In genomic region chr7:118944271-118944670, GRCh38 we compare ENCODE assay signal across 3 cellular contexts.
TF ChIP-seq lines count a peak whose summit lies in the region.

No MANE protein-coding gene starts in this region.

TF ChIP-seq in HepG2, 621 proteins besides CTCF, POLR2A, EP300 and RAD21:
- TF ChIP-seq MAFK (conservative IDR thresholded peaks at IDR 0.05 in 1 of 2, IDR thresholded peaks at IDR 0.05 in 1 of 2; ENCODE audit: low read length in 2 of 2) (no peak), ZSCAN22 (CRISPR knock-in tag; IDR thresholded peaks at IDR 0.05) (no peak), SP140L (CRISPR knock-in tag; IDR thresholded peaks at IDR 0.05; ENCODE audit: borderline replicate concordance) (no peak), RFX1 (IDR thresholded peaks at IDR 0.05) (no peak), ZNF615 (CRISPR knock-in tag; IDR thresholded peaks at IDR 0.05; ENCODE audit: borderline replicate concordance) (no peak), ATF7 (IDR thresholded peaks at IDR 0.05) (peak; percentile 97), ATF7 (CRISPR knock-in tag; IDR thresholded peaks at IDR 0.05) (no peak), ZKSCAN1 (IDR thresholded peaks at IDR 0.05; ENCODE audit: low read length) (no peak), ATF1 (CRISPR knock-in tag; IDR thresholded peaks at IDR 0.05) (no peak), CREB1 (IDR thresholded peaks at IDR 0.05) (peak; percentile 89), CREB1 (CRISPR knock-in tag; IDR thresholded peaks at IDR 0.05) (no peak), MYPOP (CRISPR knock-in tag; IDR thresholded peaks at IDR 0.05) (no peak), SIN3A (IDR thresholded peaks at IDR 0.05; ENCODE audit: borderline replicate concordance, low read depth, low read length) (no peak), ISL2 (CRISPR knock-in tag; IDR thresholded peaks at IDR 0.05) (no peak), RELA (CRISPR knock-in tag; IDR thresholded peaks at IDR 0.05) (no peak), TCF7 (IDR thresholded peaks at IDR 0.05; ENCODE audit: low read depth) (no peak)

TF ChIP-seq in GM12878, 131 proteins besides CTCF, POLR2A, EP300 and RAD21:
- TF ChIP-seq EZH2 (IDR thresholded peaks at IDR 0.05; ENCODE audit: borderline replicate concordance, control insufficient read depth, low read depth, low read length) (no peak), ATF7 (IDR thresholded peaks at IDR 0.05; ENCODE audit: low read depth) (peak; percentile 60)

TF ChIP-seq in K562, 482 proteins besides CTCF, POLR2A, EP300 and RAD21:
- TF ChIP-seq JUND (IDR thresholded peaks at IDR 0.05; ENCODE audit: borderline replicate concordance, low read depth, low read length): no peak
- TF ChIP-seq JUND (tag; IDR thresholded peaks at IDR 0.05; ENCODE audit: borderline replicate concordance, low read depth, low read length): peak; percentile 32; the same call in 1 of the 3 replicates
- TF ChIP-seq ETV5 (CRISPR knock-in tag; IDR thresholded peaks at IDR 0.05; ENCODE audit: low read depth): no peak
- no peak for TF ChIP-seq SRSF1 (IDR thresholded peaks at IDR 0.05; ENCODE audit: low read depth, low read length)
- TF ChIP-seq TRIM24 (IDR thresholded peaks at IDR 0.05): no peak
- TF ChIP-seq ATF7 (IDR thresholded peaks at IDR 0.05): peak; percentile 63
- no peak for TF ChIP-seq RFX7 (CRISPR knock-in tag; IDR thresholded peaks at IDR 0.05)
- no peak for TF ChIP-seq PBX2 (CRISPR knock-in tag; IDR thresholded peaks at IDR 0.05; ENCODE audit: low read depth)
- TF ChIP-seq PBX2 (tag; conservative IDR thresholded peaks at IDR 0.05; ENCODE audit: low read depth): no peak
- TF ChIP-seq NR4A1 (CRISPR knock-in tag; IDR thresholded peaks at IDR 0.05): no peak
- TF ChIP-seq NR4A1 (tag; IDR thresholded peaks at IDR 0.05): no peak
- peak; percentile 65; the same call in 1 of the 2 replicates for TF ChIP-seq ATF3 (IDR thresholded peaks at IDR 0.05)
- no peak for TF ChIP-seq ATF3 (CRISPR knock-in tag; conservative IDR thresholded peaks at IDR 0.05)
